In the genomic region with DNA sequence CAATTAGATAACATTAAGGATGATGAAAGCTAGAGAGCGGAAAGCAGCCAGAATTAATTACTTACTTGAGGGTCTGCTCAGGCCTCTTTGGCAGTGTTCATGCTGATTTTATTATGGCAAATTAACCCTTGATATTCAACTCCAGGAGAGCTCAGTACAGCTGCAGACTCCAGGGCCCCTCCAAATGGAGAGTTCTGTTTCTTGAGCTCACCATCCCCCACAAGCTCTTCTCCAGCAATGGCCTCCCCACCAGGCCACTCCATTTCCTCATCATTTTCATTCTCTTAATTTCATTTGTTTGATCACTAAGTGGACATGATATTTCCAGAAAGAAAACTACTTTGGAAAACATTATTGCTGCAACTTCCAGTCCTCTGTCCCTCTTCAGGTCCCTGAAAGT, we compare ENCODE assay signal across 23 cellular contexts.
"Had no signal": no experiment of that assay in that cellular context is flagged by ENCODE, and none has a peak within 500 bp of the region (broad histone marks: within the 10 kb centered on the region; RNA-seq: fewer than 3 reads in every experiment).

No MANE protein-coding gene starts in this region.

- H3K4me3 Mint-ChIP-seq: immature natural killer cell; mesothelial cell of epicardium; naive B cell; natural killer cell; stimulated activated memory B cell treated with anti-CD40 and anti-IgM and Interleukin-4, amounts not matched to agents 10 μg/mL and 1 μg/mL and 100 μg/mL, for 72 hours had no signal

- H3K27ac Mint-ChIP-seq: immature natural killer cell; natural killer cell; progenitor cell of endocrine pancreas; stimulated activated memory B cell treated with anti-CD40 and anti-IgM and Interleukin-4, amounts not matched to agents 10 μg/mL and 1 μg/mL and 100 μg/mL, for 72 hours had no signal

- H3K9me3 Mint-ChIP-seq: immature natural killer cell had no signal

- DNase-seq: hypothalamus; immature natural killer cell; kidney; left colon; left ventricle myocardium inferior; mesendoderm; naive B cell; natural killer cell; ovary; right lobe of liver; stimulated activated CD4-positive, alpha-beta T cell treated with anti-CD3 and anti-CD28 coated beads, Interleukin-1b, Interleukin-23, amount 100 ng/mL, for 48 hours; stimulated activated CD4-positive, alpha-beta T cell treated with anti-CD3 and anti-CD28 coated beads, Interleukin-2, amount 100 ng/mL, for 48 hours; stimulated activated CD4-positive, alpha-beta T cell treated with anti-CD3 and anti-CD28 coated beads, Interleukin-4, amount 100 ng/mL, for 4 hours; stimulated activated CD8-positive, alpha-beta memory T cell treated with anti-CD3 and anti-CD28 coated beads, Interleukin-4, amount 100 ng/mL, for 48 hours; stimulated activated naive CD8-positive, alpha-beta T cell treated with anti-CD3 and anti-CD28 coated beads, Interleukin-15, Interleukin-2, amounts not matched to agents 100 U/mL and 50 U/mL, for 24 hours; stomach; testis; thyroid gland; transverse colon; upper lobe of left lung had no signal

- ATAC-seq: left colon; natural killer cell; right lobe of liver; stimulated activated memory B cell treated with anti-CD40 and anti-IgM and Interleukin-4, amounts not matched to agents 10 μg/mL and 1 μg/mL and 100 μg/mL, for 72 hours; stimulated activated naive CD8-positive, alpha-beta T cell treated with anti-CD3 and anti-CD28 coated beads, Interleukin-15, Interleukin-2, amounts not matched to agents 100 U/mL and 50 U/mL, for 24 hours had no signal

- H3K36me3 Mint-ChIP-seq: immature natural killer cell; mesothelial cell of epicardium; natural killer cell; stimulated activated memory B cell treated with anti-CD40 and anti-IgM and Interleukin-4, amounts not matched to agents 10 μg/mL and 1 μg/mL and 100 μg/mL, for 72 hours had no signal

- H3K27me3 Mint-ChIP-seq: naive B cell; progenitor cell of endocrine pancreas; stimulated activated memory B cell treated with anti-CD40 and anti-IgM and Interleukin-4, amounts not matched to agents 10 μg/mL and 1 μg/mL and 100 μg/mL, for 72 hours had no signal
